26 cellular contexts compared by ENCODE assay signal in the genomic region with DNA sequence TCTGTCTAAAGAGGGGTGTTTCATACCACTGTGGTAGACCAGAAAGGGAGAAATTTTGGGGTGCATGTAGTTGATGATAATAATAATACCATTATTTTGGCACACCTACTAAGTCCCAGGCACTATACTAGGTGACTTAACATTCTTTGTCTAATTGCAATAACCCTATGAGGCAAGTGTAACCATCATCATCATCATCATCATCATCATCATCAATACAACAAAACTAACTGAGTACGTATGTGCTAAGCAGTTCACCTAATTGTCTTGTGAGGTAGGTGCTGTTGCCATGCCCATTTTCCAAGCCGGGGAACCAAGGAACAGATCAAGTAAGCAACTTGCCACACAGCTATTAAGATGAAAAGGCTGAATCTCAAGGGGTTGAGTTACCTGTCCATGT. TPM values are rescaled to one million over a fixed set of nuclear protein-coding genes. Genes with fewer than 3 reads are reported as not detected.
"Had no signal": no experiment of that assay in that cellular context is flagged by ENCODE, and none has a peak within 500 bp of the region (broad histone marks: within the 10 kb centered on the region; RNA-seq: fewer than 3 reads in every experiment).

No MANE protein-coding gene starts in this region.

- H3K27ac Mint-ChIP-seq: naive B cell; natural killer cell; nephron progenitor cell; stimulated activated naive CD8-positive, alpha-beta T cell treated with anti-CD3 and anti-CD28 coated beads, Interleukin-15, Interleukin-2, amounts not matched to agents 100 ng/mL and 50 ng/mL, for 24 hours had no signal

- H3K36me3 ChIP-seq: left ventricle myocardium inferior, pancreas, prostate gland, sigmoid colon, spleen, suprapubic skin, thoracic aorta, tibial artery, upper lobe of right lung, uterus had no signal

- H3K27me3 ChIP-seq: pancreas, uterus had no signal

- FAIRE-seq: pancreas, small intestine had no signal

- H3K27ac ChIP-seq: pancreas, prostate gland, sigmoid colon, spleen, suprapubic skin, thoracic aorta, tibial artery, upper lobe of right lung, uterus had no signal

- H3K9me3 ChIP-seq: left ventricle myocardium inferior, pancreas, prostate gland, sigmoid colon, spleen, suprapubic skin, thoracic aorta, tibial artery, upper lobe of right lung, uterus had no signal

- ATAC-seq: natural killer cell; pancreas; stimulated activated effector memory CD8-positive, alpha-beta T cell treated with anti-CD3 and anti-CD28 coated beads, Interleukin-12 subunit alpha, Interleukin-12 subunit beta, amount 100 ng/mL, for 72 hours; upper lobe of right lung had no signal

- H3K36me3 Mint-ChIP-seq: mesothelial cell of epicardium, naive B cell, natural killer cell had no signal

- H3K4me1 ChIP-seq: pancreas, upper lobe of right lung had no signal

- H3K4me3 Mint-ChIP-seq: natural killer cell; stimulated activated effector memory CD8-positive, alpha-beta T cell treated with anti-CD3 and anti-CD28 coated beads, Interleukin-12 subunit alpha, Interleukin-12 subunit beta, amount 100 ng/mL, for 72 hours; stimulated activated naive CD8-positive, alpha-beta T cell treated with anti-CD3 and anti-CD28 coated beads, Interleukin-15, Interleukin-2, amounts not matched to agents 100 ng/mL and 50 ng/mL, for 24 hours had no signal

- DNase-seq: islet precursor cell; left ventricle myocardium inferior; mesendoderm; naive B cell; natural killer cell; nephron progenitor cell; nucleus accumbens; pancreas; right cardiac atrium; sigmoid colon; small intestine; stimulated activated CD4-positive, alpha-beta T cell treated with anti-CD3 and anti-CD28 coated beads, Interleukin-4, amount 100 ng/mL, for 24 hours; stimulated activated naive CD4-positive, alpha-beta T cell; tibial artery; trophoblast cell; upper lobe of right lung; uterus had no signal

- H3K4me3 ChIP-seq: left ventricle myocardium inferior, lung, pancreas, prostate gland, sigmoid colon, spleen, suprapubic skin, thoracic aorta, tibial artery, upper lobe of right lung, uterus had no signal

RNA-seq across cellular contexts. Expression of a gene that starts 2.6 kb away (rescaled TPM):
- total RNA-seq: osteoblast, upper lobe of right lung had no signal
